12 cellular contexts compared by ENCODE assay signal in genomic region chr5:54658014-54658413, GRCh38.
DNase-seq lines count a peak whose midpoint lies in the region; ATAC-seq, FAIRE-seq and TF ChIP-seq lines count a peak whose summit lies in the region.
"Had no signal": no experiment of that assay in that cellular context is flagged by ENCODE, and none has a peak within 500 bp of the region (broad histone marks: within the 10 kb centered on the region; RNA-seq: fewer than 3 reads in every experiment).

No MANE protein-coding gene starts in this region.

- H3K36me3 ChIP-seq in GM23248 (ENCODE audit: low read depth), result no peaks in the 10 kb centered on the region
- H3K36me3 ChIP-seq in endothelial cell of umbilical vein (ENCODE audit: control insufficient read depth in 2 of 2, extremely low read depth in 1 of 2, insufficient read depth in 2 of 2, low read length in 2 of 2), result no peaks in the 10 kb centered on the region
- H3K36me3 ChIP-seq: vagina had no signal

- H3K27ac ChIP-seq in GM23248 (no peak overlapping the region), endothelial cell of umbilical vein (ENCODE audit: insufficient read depth, low read depth, low read length) (no peak overlapping the region)
- H3K27ac ChIP-seq: vagina had no signal

- H3K9me3 ChIP-seq in GM23248 (ENCODE audit: low read depth) (no peaks in the 10 kb centered on the region), endothelial cell of umbilical vein (replicated peaks; ENCODE audit: control insufficient read depth, insufficient read depth, low read length) (no peaks in the 10 kb centered on the region)
- H3K9me3 ChIP-seq: Caco-2, vagina had no signal

- BruUV-seq in endothelial cell of umbilical vein (replicated peaks; lab: Mats Ljungman, UMichigan), result no TSS peak

- in situ Hi-C loops in GM23248 (cut with MboI), result no loop called here

- no peak overlapping the region for H3K4me3 Mint-ChIP-seq in mesothelial cell of epicardium
- H3K4me3 Mint-ChIP-seq: activated CD4-positive, alpha-beta memory T cell treated with anti-CD3 and anti-CD28 coated beads for 36 hours had no signal

- H3K4me1 ChIP-seq in GM23248 (ENCODE audit: insufficient read depth) (peaks cover 21% of the 10 kb centered on the region), endothelial cell of umbilical vein (ENCODE audit: control insufficient read depth, extremely low read depth, insufficient read depth, low read length) (no peaks in the 10 kb centered on the region)
- H3K4me1 ChIP-seq: Caco-2 had no signal

- intact Hi-C loops in endothelial cell of umbilical vein (cut with micrococcal nuclease), result no loop called here

- H3K36me3 Mint-ChIP-seq in mesothelial cell of epicardium, result no peaks in the 10 kb centered on the region
- H3K36me3 Mint-ChIP-seq: activated CD4-positive, alpha-beta memory T cell treated with anti-CD3 and anti-CD28 coated beads for 36 hours had no signal

- ATAC-seq in HG03045 (IDR thresholded peaks at IDR 0.05; ENCODE audit: unreplicated experiment), result no peak
- no peak for ATAC-seq in GM19328 (IDR thresholded peaks at IDR 0.05; ENCODE audit: unreplicated experiment)
- no peak for ATAC-seq in HG03432 (IDR thresholded peaks at IDR 0.05; ENCODE audit: unreplicated experiment)

- H3F3A ChIP-seq in GM23248 (ENCODE audit: insufficient read depth), result peaks cover 8% of the 10 kb centered on the region

- TF ChIP-seq CTCF in endothelial cell of umbilical vein (IDR thresholded peaks at IDR 0.05; ENCODE audit: extremely low read depth in 1 of 2, insufficient read depth in 1 of 2, low read depth in 1 of 2, low read length in 2 of 2) (no peak), mesothelial cell of epicardium (IDR thresholded peaks at IDR 0.05; ENCODE audit: unreplicated experiment) (no peak)

- H3K9me3 Mint-ChIP-seq in mesothelial cell of epicardium, result no peaks in the 10 kb centered on the region
- H3K9me3 Mint-ChIP-seq: activated CD4-positive, alpha-beta memory T cell treated with anti-CD3 and anti-CD28 coated beads for 36 hours had no signal

- H3K4me1 Mint-ChIP-seq in mesothelial cell of epicardium, result peaks cover 7% of the 10 kb centered on the region

- CTCF ChIA-PET in endothelial cell of umbilical vein (lab: Charles Lee), result interaction anchor here (1.3 to 3.2 kb wide), 5 partner anchors 12 to 187 kb away, joined by 3 to 9 read pairs (median 3); no protein-coding TSS in a partner anchor

- H3K9me2 ChIP-seq in GM23248 (ENCODE audit: insufficient read depth), result no peaks in the 10 kb centered on the region

- DNase-seq in GM23248 (peak; percentile 74), NCI-H69 (lab: John Stamatoyannopoulos, UW) (peak; percentile 60), endothelial cell of umbilical vein (ENCODE audit: low read depth, low spot score) (peak; percentile 65), non-pigmented ciliary epithelial cell (ENCODE audit: low read depth) (peak; percentile 83), mesothelial cell of epicardium (ENCODE audit: low spot score in 2 of 2, unreplicated experiment in 2 of 2) (no peak)
- DNase-seq: activated CD4-positive, alpha-beta memory T cell treated with anti-CD3 and anti-CD28 coated beads for 36 hours; Caco-2; NCI-H524 treated with DMSO at 0.1 percent for 48 hours had no signal

- no peak overlapping the region for H3K27ac Mint-ChIP-seq in mesothelial cell of epicardium
- H3K27ac Mint-ChIP-seq: activated CD4-positive, alpha-beta memory T cell treated with anti-CD3 and anti-CD28 coated beads for 36 hours had no signal

- no peak overlapping the region for H3K4me2 ChIP-seq in GM23248 (ENCODE audit: unreplicated experiment)
- no peak overlapping the region for H3K4me2 ChIP-seq in endothelial cell of umbilical vein (ENCODE audit: insufficient read depth, low read length)

- TF ChIP-seq POLR2A in endothelial cell of umbilical vein (IDR thresholded peaks at IDR 0.05; ENCODE audit: low read depth, low read length), result no peak

- FAIRE-seq in endothelial cell of umbilical vein (lab: Jason Lieb, UNC), result peak; percentile 75

- H3K27me3 ChIP-seq in GM23248 (replicated peaks; ENCODE audit: insufficient read depth), result no peaks in the 10 kb centered on the region
- H3K27me3 ChIP-seq in endothelial cell of umbilical vein (ENCODE audit: control insufficient read depth in 2 of 2, insufficient read depth in 2 of 2, low read length in 2 of 2), result peaks cover 0 to 2% of the 10 kb centered on the region in 2 experiments
- H3K27me3 ChIP-seq: vagina had no signal

- H3K9ac ChIP-seq in GM23248, result no peak overlapping the region
- no peak overlapping the region for H3K9ac ChIP-seq in endothelial cell of umbilical vein (replicated peaks; ENCODE audit: extremely low read depth, insufficient read depth, low read length)

- no peaks in the 10 kb centered on the region for H3K9me1 ChIP-seq in endothelial cell of umbilical vein (replicated peaks; ENCODE audit: control insufficient read depth, extremely low read depth, insufficient read depth, low read length)

- no peaks in the 10 kb centered on the region for H3K27me3 Mint-ChIP-seq in mesothelial cell of epicardium (ENCODE audit: low read depth)
- H3K27me3 Mint-ChIP-seq: activated CD4-positive, alpha-beta memory T cell treated with anti-CD3 and anti-CD28 coated beads for 36 hours had no signal

- dilution Hi-C loops in endothelial cell of umbilical vein (cut with MboI; ENCODE audit: extremely low pct_ligation_motif_present, low sequenced_read_pairs), result no loop called here

- WGBS in GM23248 (ENCODE audit: low coverage in 1 of 2, low lambda C conversion rate in 2 of 2, missing lambda C conversion rate in 2 of 2), 2 experiments, result 11 to 17% methylated on average over 3 of the region's 3 CpGs

- POLR2A ChIA-PET in endothelial cell of umbilical vein (lab: Charles Lee), result interaction anchor here (0.6 kb wide), 1 partner anchor 12 kb away, joined by 3 read pairs; no protein-coding TSS in a partner anchor

- H3K4me3 ChIP-seq in GM23248 (no peak overlapping the region), endothelial cell of umbilical vein (replicated peaks in 1 of 3; ENCODE audit: insufficient read depth in 1 of 3, low read depth in 1 of 3, low read length in 3 of 3) (no peak overlapping the region)
- H3K4me3 ChIP-seq: vagina had no signal

- no peaks in the 10 kb centered on the region for H4K20me1 ChIP-seq in GM23248 (ENCODE audit: insufficient read depth)
- no peaks in the 10 kb centered on the region for H4K20me1 ChIP-seq in endothelial cell of umbilical vein (replicated peaks; ENCODE audit: control insufficient read depth, extremely low read depth, insufficient read depth, low read length)

- H2AFZ ChIP-seq in GM23248 (no peak overlapping the region), endothelial cell of umbilical vein (ENCODE audit: low read depth, low read length) (no peak overlapping the region)

- no peaks in the 10 kb centered on the region for H3K79me2 ChIP-seq in GM23248 (ENCODE audit: insufficient read depth)
- no peaks in the 10 kb centered on the region for H3K79me2 ChIP-seq in endothelial cell of umbilical vein (ENCODE audit: control insufficient read depth, insufficient read depth, low read length)

TF ChIP-seq in endothelial cell of umbilical vein, 7 proteins besides CTCF, POLR2A, EP300 and RAD21:
- TF ChIP-seq MAX (IDR thresholded peaks at IDR 0.05; ENCODE audit: insufficient read depth, insufficient read length) (no peak), JUN (IDR thresholded peaks at IDR 0.05; ENCODE audit: borderline replicate concordance, insufficient read depth, insufficient read length, low read depth) (no peak), GATA2 (IDR thresholded peaks at IDR 0.05; ENCODE audit: insufficient read depth, insufficient read length, low read depth, low read length) (no peak), MYC (IDR thresholded peaks at IDR 0.05; ENCODE audit: low read depth, low read length) (no peak), EZH2 (IDR thresholded peaks at IDR 0.05; ENCODE audit: borderline replicate concordance, low read depth, low read length, severe bottlenecking) (no peak), FOS (IDR thresholded peaks at IDR 0.05; ENCODE audit: borderline replicate concordance, insufficient read depth, low read length) (no peak), POLR2AphosphoS5 (IDR thresholded peaks at IDR 0.05; ENCODE audit: insufficient read depth, low read depth, low read length) (no peak)

Comparison
In these comparisons a context has a peak if more than half of its experiments do, and no peak if none do; other contexts are left out.
1. DNase-seq: peak in GM23248 (single experiment), NCI-H69 (single experiment), endothelial cell of umbilical vein (single experiment) and non-pigmented ciliary epithelial cell (single experiment); none in mesothelial cell of epicardium (0 of 2).